In genomic region chr3:115663414-115663813, GRCh38 we compare ENCODE assay signal across 28 cellular contexts. TPM values are rescaled to one million over a fixed set of nuclear protein-coding genes. Genes with fewer than 3 reads are reported as not detected.
"Had no signal": no experiment of that assay in that cellular context is flagged by ENCODE, and none has a peak within 500 bp of the region (broad histone marks: within the 10 kb centered on the region; RNA-seq: fewer than 3 reads in every experiment).

No MANE protein-coding gene starts in this region.

- H3K36me3 Mint-ChIP-seq: activated CD8-positive, alpha-beta memory T cell treated with anti-CD3 and anti-CD28 coated beads, Interleukin-2, amount 10 ng/mL, durations not matched to agents 7 days and 5 days had no signal

- ATAC-seq: activated CD4-positive, CD25-positive, alpha-beta regulatory T cell treated with anti-CD3 and anti-CD28 coated beads, Interleukin-2, amount 50 U/mL, for 24 hours; activated CD8-positive, alpha-beta memory T cell treated with anti-CD3 and anti-CD28 coated beads, Interleukin-2, amount 10 ng/mL, durations not matched to agents 7 days and 5 days; body of pancreas; Panc1; Right ventricle myocardium inferior had no signal

- H3K27ac ChIP-seq: ascending aorta, body of pancreas, cardiac muscle cell had no signal

- DNase-seq: activated CD4-positive, alpha-beta T cell treated with anti-CD3 and anti-CD28 coated beads for 48 hours; activated CD4-positive, alpha-beta T cell treated with anti-CD3 and anti-CD28 coated beads, Interleukin-2, amount 50 U/mL, for 48 hours; activated CD8-positive, alpha-beta memory T cell treated with anti-CD3 and anti-CD28 coated beads, Interleukin-2, amount 10 ng/mL, durations not matched to agents 7 days and 5 days; activated effector memory CD4-positive, alpha-beta T cell treated with Interleukin-2 at 50 U/mL for 16 hours; activated naive CD4-positive, alpha-beta T cell treated with Interleukin-2 at 50 U/mL for 16 hours; activated T-cell treated with anti-CD3 and anti-CD28 coated beads, Interleukin-2, amount 50 U/mL, for 24 hours; amniotic stem cell; body of pancreas; cerebellar nuclear complex; Kasumi-1; KBM-7; NCI-H1105 treated with DMSO at 0.1 percent for 48 hours; NCI-H1436 treated with DMSO at 0.1 percent for 48 hours; NCI-H187; NCI-H2081; NCI-H510A treated with DMSO at 0.1 percent for 48 hours; NCI-H69; NK-92 treated with Interleukin-12 subunit alpha and Interleukin-12 subunit beta, amount 100 ng/mL, for 24 hours; OCI-M1; RPMI8226; SK-N-SH had no signal

- H3K4me3 Mint-ChIP-seq: activated CD8-positive, alpha-beta memory T cell treated with anti-CD3 and anti-CD28 coated beads, Interleukin-2, amount 10 ng/mL, durations not matched to agents 7 days and 5 days; activated T-cell treated with anti-CD3 and anti-CD28 coated beads, Interleukin-2, amount 50 U/mL, for 24 hours; activated T-helper 1 cell treated with anti-CD3 and anti-CD28 coated beads, Interleukin-12 subunit alpha, Interleukin-12 subunit beta, Interleukin-2, Interleukin-4 antibody, amounts not matched to agents 30 ng/mL and 10 ng/mL and 1 ng/mL, durations not matched to agents 14 hours and 24 hours and 36 hours had no signal

- H3K9me3 Mint-ChIP-seq: activated T-cell treated with anti-CD3 and anti-CD28 coated beads, Interleukin-2, amount 50 U/mL, for 24 hours; activated T-helper 1 cell treated with anti-CD3 and anti-CD28 coated beads, Interleukin-12 subunit alpha, Interleukin-12 subunit beta, Interleukin-2, Interleukin-4 antibody, amounts not matched to agents 30 ng/mL and 10 ng/mL and 1 ng/mL, durations not matched to agents 14 hours and 24 hours and 36 hours had no signal

- H3K27ac Mint-ChIP-seq: activated CD8-positive, alpha-beta memory T cell treated with anti-CD3 and anti-CD28 coated beads, Interleukin-2, amount 10 ng/mL, durations not matched to agents 7 days and 5 days; activated T-cell treated with anti-CD3 and anti-CD28 coated beads, Interleukin-2, amount 50 U/mL, for 24 hours; activated T-helper 1 cell treated with anti-CD3 and anti-CD28 coated beads, Interleukin-12 subunit alpha, Interleukin-12 subunit beta, Interleukin-2, Interleukin-4 antibody, amounts not matched to agents 30 ng/mL and 10 ng/mL and 1 ng/mL, durations not matched to agents 14 hours and 24 hours and 36 hours had no signal

RNA-seq across cellular contexts. Expression of gene GAP43, which starts 40.1 kb away (rescaled TPM):
- total RNA-seq: activated CD8-positive, alpha-beta memory T cell treated with anti-CD3 and anti-CD28 coated beads, Interleukin-2, amount 10 ng/mL, durations not matched to agents 7 days and 5 days; activated T-helper 1 cell treated with anti-CD3 and anti-CD28 coated beads, Interleukin-12 subunit alpha, Interleukin-12 subunit beta, Interleukin-2, Interleukin-4 antibody, amounts not matched to agents 30 ng/mL and 10 ng/mL and 1 ng/mL, durations not matched to agents 14 hours and 24 hours and 36 hours; T-helper 1 cell treated with Interleukin-12 subunit alpha and Interleukin-12 subunit beta and Interleukin-4 antibody, amounts not matched to agents 30 ng/mL and 1 ng/mL, for 36 hours had no signal
